ENCODE assay signal across 24 cellular contexts in genomic region chr11:117821431-117821830, GRCh38. TPM values are rescaled to one million over a fixed set of nuclear protein-coding genes. Genes with fewer than 3 reads are reported as not detected.
A peak's percentile ranks its signal among the peaks of the same experiment; 100 is the strongest.
DNase-seq lines count a peak whose midpoint lies in the region; ATAC-seq, FAIRE-seq and TF ChIP-seq lines count a peak whose summit lies in the region.
"Had no signal": no experiment of that assay in that cellular context is flagged by ENCODE, and none has a peak within 500 bp of the region (broad histone marks: within the 10 kb centered on the region; RNA-seq: fewer than 3 reads in every experiment).

No MANE protein-coding gene starts in this region.

- no peaks in the 10 kb centered on the region for H3K79me2 ChIP-seq in H1 (ENCODE audit: control insufficient read depth in 1 of 2, insufficient read depth in 2 of 2, low read length in 2 of 2)

- no peaks in the 10 kb centered on the region; the same call in 1 of the 2 replicates for H3K23me2 ChIP-seq in H1 (ENCODE audit: low read depth, low read length)

- H2BK15ac ChIP-seq in H1 (ENCODE audit: low read length) = peak overlapping the region; percentile 72; the same call in 1 of the 2 replicates

- no peak overlapping the region for H3K14ac ChIP-seq in H1 (ENCODE audit: insufficient read length)

- H3K36me3 ChIP-seq in BLaER1 treated with 17β-estradiol and CSF1 and Interleukin-3, amounts not matched to agents 10 nM and 100 nM = no peaks in the 10 kb centered on the region
- H3K36me3 ChIP-seq in RWPE2 (ENCODE audit: low read depth) (no peaks in the 10 kb centered on the region), H1 (ENCODE audit: control insufficient read depth in 2 of 4, insufficient read depth in 4 of 4, low read length in 3 of 4) (no peaks in the 10 kb centered on the region), sigmoid colon (no peaks in the 10 kb centered on the region), Caco-2 (ENCODE audit: control insufficient read depth, insufficient read depth, low read length) (no peaks in the 10 kb centered on the region)
- H3K36me3 ChIP-seq: adrenal gland, stomach, vagina had no signal

- H2BK120ac ChIP-seq in H1 (replicated peaks; ENCODE audit: low read depth, low read length) = no peak overlapping the region

- H4K8ac ChIP-seq in H1 (ENCODE audit: extremely low read depth, insufficient read depth, low read length) = no peak overlapping the region

- no peaks in the 10 kb centered on the region for H3K27me3 Mint-ChIP-seq in Caco-2 (ENCODE audit: insufficient read depth, unreplicated experiment)

- H2BK20ac ChIP-seq in H1 (ENCODE audit: low read length) = no peak overlapping the region

- no peaks in the 10 kb centered on the region for H4K20me1 ChIP-seq in BLaER1 treated with 17β-estradiol and CSF1 and Interleukin-3, amounts not matched to agents 10 nM and 100 nM
- H4K20me1 ChIP-seq in H1 (replicated peaks in 1 of 2; ENCODE audit: control insufficient read depth in 1 of 2, insufficient read depth in 2 of 2, low read length in 2 of 2) = no peaks in the 10 kb centered on the region

- H3K4me3 ChIP-seq in BLaER1 treated with 17β-estradiol and CSF1 and Interleukin-3, amounts not matched to agents 10 nM and 100 nM = no peak overlapping the region
- H3K4me3 ChIP-seq in RWPE2 (ENCODE audit: severe bottlenecking) (no peak overlapping the region), H1 (ENCODE audit: extremely low read depth in 1 of 4, insufficient read depth in 2 of 4, low read depth in 3 of 4, low read length in 4 of 4) (no peak overlapping the region), sigmoid colon (no peak overlapping the region), Caco-2 (ENCODE audit: low read depth, low read length) (no peak overlapping the region)
- H3K4me3 ChIP-seq: adrenal gland, skin epidermis, stomach, vagina had no signal

- peaks cover 5% of the 10 kb centered on the region for H3K36me3 Mint-ChIP-seq in Caco-2 (ENCODE audit: insufficient read depth, unreplicated experiment)
- H3K36me3 Mint-ChIP-seq: brain; natural killer cell treated with Interleukin-12 subunit alpha and Interleukin-12 subunit beta and Interleukin-15 and Interleukin-18, amount 100 ng/mL, for 72 hours had no signal

- H3K27me3 ChIP-seq in BLaER1 treated with 17β-estradiol and CSF1 and Interleukin-3, amounts not matched to agents 10 nM and 100 nM = no peaks in the 10 kb centered on the region
- no peaks in the 10 kb centered on the region for H3K27me3 ChIP-seq in RWPE2 (ENCODE audit: insufficient read depth, poor library complexity, severe bottlenecking)
- no peaks in the 10 kb centered on the region; a peak in 1 of 7 replicates for H3K27me3 ChIP-seq in H1 (replicated peaks in 1 of 4; ENCODE audit: control insufficient read depth in 3 of 4, extremely low read depth in 1 of 4, insufficient read depth in 3 of 4, low read length in 3 of 4)
- H3K27me3 ChIP-seq in sigmoid colon = no peaks in the 10 kb centered on the region
- no peaks in the 10 kb centered on the region for H3K27me3 ChIP-seq in Caco-2 (replicated peaks; ENCODE audit: control insufficient read depth, insufficient read depth, low read length)
- H3K27me3 ChIP-seq: adrenal gland, vagina had no signal

- TF ChIP-seq CTCF in RWPE2 (IDR thresholded peaks at IDR 0.05; ENCODE audit: poor library complexity, severe bottlenecking) (no peak), H1 (IDR thresholded peaks at IDR 0.05; ENCODE audit: control extremely low read depth in 1 of 3, insufficient read depth in 1 of 3, low read depth in 1 of 3, low read length in 3 of 3) (no peak), sigmoid colon (IDR thresholded peaks at IDR 0.05) (no peak), Caco-2 (IDR thresholded peaks at IDR 0.05; ENCODE audit: insufficient read depth in 1 of 2, low read depth in 1 of 2, low read length in 1 of 2, severe bottlenecking in 1 of 2, unreplicated experiment in 1 of 2) (no peak)

- BruUV-seq in Caco-2 (replicated peaks; lab: Mats Ljungman, UMichigan) = no TSS peak

- no peak overlapping the region for H2AFZ ChIP-seq in H1 (ENCODE audit: low read length)

- TF ChIP-seq RAD21 in H1 (IDR thresholded peaks at IDR 0.05 in 1 of 2, conservative IDR thresholded peaks at IDR 0.05 in 1 of 2; ENCODE audit: low read depth in 2 of 2, low read length in 2 of 2) = no peak

- TF ChIP-seq POLR2A in H1 (IDR thresholded peaks at IDR 0.05; ENCODE audit: control extremely low read depth in 1 of 2, low read depth in 2 of 2, low read length in 2 of 2) (no peak), sigmoid colon (IDR thresholded peaks at IDR 0.05) (no peak)

- no peak overlapping the region for H3K27ac Mint-ChIP-seq in Caco-2 (ENCODE audit: unreplicated experiment)
- H3K27ac Mint-ChIP-seq: H9 had no signal

- FAIRE-seq in H1 (lab: Jason Lieb, UNC) = no peak
- FAIRE-seq: frontal cortex, RCC 7860 had no signal

- DNase-seq in RWPE2 (ENCODE audit: low spot score) (peak; percentile 31), H1 (ENCODE audit: low read depth in 1 of 2, low spot score in 2 of 2) (no peak), sigmoid colon (peak; percentile 60), hypothalamus (lab: John Stamatoyannopoulos, UW) (no peak), Caco-2 (no peak)
- DNase-seq: activated CD4-positive, alpha-beta T cell treated with anti-CD3 and anti-CD28 coated beads for 1 hour; cerebellar nuclear complex; DMS153; IMR-90; NCI-H748 treated with DMSO at 0.1 percent for 48 hours; SIG-M5 had no signal

- H3K9ac ChIP-seq in BLaER1 treated with 17β-estradiol and CSF1 and Interleukin-3, amounts not matched to agents 10 nM and 100 nM = 0 out of 22 replicates have a peak overlapping the region, but pooled peaks of 2 of the 11 experiments have one; percentile 4 to 81
- H3K9ac ChIP-seq in H1 (replicated peaks in 1 of 4; ENCODE audit: extremely low read depth in 1 of 4, low read depth in 3 of 4, low read length in 3 of 4) = no peak overlapping the region

- WGBS in H1 (ENCODE audit: extremely low coverage in 1 of 2, insufficient coverage in 1 of 2, insufficient read length in 1 of 2, insufficient replicate concordance in 2 of 2, low coverage in 1 of 2, low lambda C conversion rate in 2 of 2, missing lambda C conversion rate in 1 of 2), 2 experiments = 92% methylated on average over 12 of the region's 12 CpGs; no CpG with 5 or more reads in 1 of the 2 experiments
- WGBS in sigmoid colon, 2 donors = 85 to 86% methylated on average over 12 of the region's 12 CpGs

- H3K56ac ChIP-seq in H1 (replicated peaks; ENCODE audit: insufficient read length, low read depth, low read length) = no peak overlapping the region

- no peaks in the 10 kb centered on the region for H3K9me3 ChIP-seq in BLaER1 treated with 17β-estradiol and CSF1 and Interleukin-3, amounts not matched to agents 10 nM and 100 nM (replicated peaks in 1 of 11)
- H3K9me3 ChIP-seq in RWPE2 (ENCODE audit: severe bottlenecking) (no peaks in the 10 kb centered on the region), H1 (ENCODE audit: insufficient read depth in 2 of 2, low read depth in 1 of 2, low read length in 1 of 2) (no peaks in the 10 kb centered on the region), sigmoid colon (no peaks in the 10 kb centered on the region), Caco-2 (no peaks in the 10 kb centered on the region)
- H3K9me3 ChIP-seq: adrenal gland, stomach, vagina had no signal

- peak overlapping the region; percentile 21; the same call in 1 of the 2 replicates for H2BK5ac ChIP-seq in H1 (ENCODE audit: low read depth, low read length)

- CTCF ChIA-PET in H1 (lab: Charles Lee; ENCODE audit: partially characterized antibody) (interaction anchor here (0.7 to 9.7 kb wide), 24 partner anchors 10 to 518 kb away, joined by 3 to 163 read pairs (median 5); no protein-coding TSS in a partner anchor), Caco-2 (lab: Charles Lee) (interaction anchor here (0.6 to 6.4 kb wide), 3 partner anchors 125 to 135 kb away, joined by 5 to 107 read pairs (median 39); no protein-coding TSS in a partner anchor)

- intact Hi-C loops in sigmoid colon (cut with DNase I) (no loop called here), Caco-2 (cut with micrococcal nuclease; ENCODE audit: unreplicated experiment) (no loop called here)

- 0 out of 22 replicates have a peak overlapping the region, but pooled peaks of 1 of the 11 experiments have one; percentile 87 for H3K27ac ChIP-seq in BLaER1 treated with 17β-estradiol and CSF1 and Interleukin-3, amounts not matched to agents 10 nM and 100 nM
- H3K27ac ChIP-seq in RWPE2 (ENCODE audit: poor library complexity, severe bottlenecking) (no peak overlapping the region), H1 (ENCODE audit: low read depth, low read length) (no peak overlapping the region), sigmoid colon (no peak overlapping the region)
- H3K27ac ChIP-seq: adrenal gland, skin epidermis, vagina had no signal

- POLR2A ChIA-PET in H1 (lab: Charles Lee; ENCODE audit: partially characterized antibody) = no interaction called here
- POLR2A ChIA-PET in Caco-2 (lab: Charles Lee) = interaction anchor here (0.6 kb wide), 1 partner anchor 1527 kb away, joined by 6 read pairs; no protein-coding TSS in a partner anchor

- H3K4me2 ChIP-seq in BLaER1 treated with 17β-estradiol and CSF1 and Interleukin-3, amounts not matched to agents 10 nM and 100 nM = peak overlapping the region in 9 of 11 experiments; percentile 91 to 98 (median 93); a peak in 15 of 22 replicates
- H3K4me2 ChIP-seq in H1 (ENCODE audit: insufficient read depth in 1 of 2, low read depth in 2 of 2, low read length in 2 of 2) = no peak overlapping the region

- no peak overlapping the region for H3K18ac ChIP-seq in H1 (ENCODE audit: extremely low read depth, low read length)

- ATAC-seq in RWPE2 (ENCODE audit: low read depth) (no peak), HG03457 (IDR thresholded peaks at IDR 0.05; ENCODE audit: unreplicated experiment) (no peak)
- ATAC-seq: natural killer cell treated with Interleukin-12 subunit alpha and Interleukin-12 subunit beta and Interleukin-15 and Interleukin-18, amount 100 ng/mL, for 72 hours had no signal

- no peak overlapping the region for H3K23ac ChIP-seq in H1 (ENCODE audit: insufficient read length)

- no peak overlapping the region for H4K5ac ChIP-seq in H1 (ENCODE audit: insufficient read length, low read depth, low read length)

- H3K79me1 ChIP-seq in H1 (ENCODE audit: low read depth, low read length) = no peaks in the 10 kb centered on the region

- no peak overlapping the region for H2AK5ac ChIP-seq in H1 (ENCODE audit: low read depth, low read length)

- H3K9me3 Mint-ChIP-seq in Caco-2 (ENCODE audit: unreplicated experiment) = no peaks in the 10 kb centered on the region
- H3K9me3 Mint-ChIP-seq: brain; H9; natural killer cell treated with Interleukin-12 subunit alpha and Interleukin-12 subunit beta and Interleukin-15 and Interleukin-18, amount 100 ng/mL, for 72 hours had no signal

- no peak overlapping the region for H3K4ac ChIP-seq in H1 (replicated peaks; ENCODE audit: insufficient read length, low read depth, low read length)

- TF ChIP-seq EP300 in H1 (IDR thresholded peaks at IDR 0.05; ENCODE audit: borderline replicate concordance in 1 of 2, low read depth in 2 of 2, low read length in 2 of 2) (no peak), sigmoid colon (IDR thresholded peaks at IDR 0.05) (no peak)

- H3K4me1 Mint-ChIP-seq in Caco-2 (ENCODE audit: low read depth, unreplicated experiment) = peaks cover 9% of the 10 kb centered on the region

- peak overlapping the region; percentile 23 for H4K91ac ChIP-seq in H1 (replicated peaks; ENCODE audit: insufficient read length, low read length)

- no peak overlapping the region for H3K4me3 Mint-ChIP-seq in Caco-2 (ENCODE audit: unreplicated experiment)
- H3K4me3 Mint-ChIP-seq: brain; H9; natural killer cell treated with Interleukin-12 subunit alpha and Interleukin-12 subunit beta and Interleukin-15 and Interleukin-18, amount 100 ng/mL, for 72 hours had no signal

- H2BK12ac ChIP-seq in H1 (ENCODE audit: low read depth, low read length) = peak overlapping the region; percentile 50; the same call in 1 of the 2 replicates

- H3K4me1 ChIP-seq in BLaER1 treated with 17β-estradiol and CSF1 and Interleukin-3, amounts not matched to agents 10 nM and 100 nM = peaks cover 82 to 97% (median 93%) of the 10 kb centered on the region in 10 experiments
- H3K4me1 ChIP-seq in RWPE2 (ENCODE audit: insufficient read depth, poor library complexity, severe bottlenecking) = peaks cover 5% of the 10 kb centered on the region
- peaks cover 0 to 39% (median 24%) of the 10 kb centered on the region in 4 experiments; a peak in 6 of 7 replicates for H3K4me1 ChIP-seq in H1 (replicated peaks in 1 of 4; ENCODE audit: control insufficient read depth in 3 of 4, insufficient read depth in 4 of 4, low read length in 3 of 4)
- H3K4me1 ChIP-seq in sigmoid colon = peaks cover 0 to 46% (median 32%) of the 10 kb centered on the region in 4 donors
- peaks cover 28% of the 10 kb centered on the region for H3K4me1 ChIP-seq in Caco-2

RNA-seq across cellular contexts. Expression of gene FXYD2, which starts 3.1 kb away (rescaled TPM):
- 0.99 and 1.1 TPM in 2 replicates for total RNA-seq in H1 (2021; fragmentation: NEBNext Ultra II Directional; extraction: Animal tissue kit (Norgen Biotek cat#: 25700))
- 0.89 and 1.6 TPM in 2 replicates for polyA plus RNA-seq in H1 (2011; rRNA removed)
- polyA plus RNA-seq in H1 (2011; cell fraction: cytosol; rRNA removed) = 1.2 TPM
- 3.1 TPM for polyA plus RNA-seq in H1 (2011; cell fraction: nucleus; rRNA removed)
- polyA plus RNA-seq in H1 (2012, experiment 1 of 2) = 0.84 to 1.1 TPM (median 0.98 TPM) in 4 replicates
- polyA plus RNA-seq in H1 (2012, experiment 2 of 2) = 0.21 TPM
- polyA plus RNA-seq in H1 (2013, experiment 1 of 2) = 2.0 TPM
- polyA plus RNA-seq in H1 (2013, experiment 2 of 2) = 1.2 TPM
- 0.95 and 1.7 TPM in 2 replicates for polyA minus RNA-seq in H1 (2011; rRNA and poly(A)+ RNA removed)
- 0.59 TPM for polyA minus RNA-seq in H1 (2011; cell fraction: cytosol; rRNA and poly(A)+ RNA removed)
- polyA minus RNA-seq in H1 (2011; cell fraction: nucleus; rRNA and poly(A)+ RNA removed) = 4.4 TPM
- total RNA-seq in sigmoid colon = 1 to 10 TPM; 3.2 to 6.6 (median 4.4) TPM
- 1 to 10 TPM in 2 of 3 donors, not detected in 1; 3.6 to 4.2 TPM for polyA plus RNA-seq in sigmoid colon
- 0.48 TPM in 1 of 2 replicates, not detected in the other for total RNA-seq in Caco-2 (2022)
- total RNA-seq: IMR-90 had no signal
- polyA plus RNA-seq: AG04450, BJ had no signal

RNA-seq across cellular contexts. Expression of gene DSCAML1, which starts 24.4 kb away (rescaled TPM):
- 0.19 and 0.27 TPM in 2 replicates for total RNA-seq in H1 (2021; fragmentation: NEBNext Ultra II Directional; extraction: Animal tissue kit (Norgen Biotek cat#: 25700))
- polyA plus RNA-seq in H1 (2011; rRNA removed) (0.24 and 0.25 TPM in 2 replicates), sigmoid colon (1 to 10 TPM in 1 of 3 donors, under 1 TPM in 2; under 0.01 to 1.2 (median 0.23) TPM)
- polyA plus RNA-seq in H1 (2011; cell fraction: cytosol; rRNA removed) = 0.16 TPM
- polyA plus RNA-seq in H1 (2011; cell fraction: nucleus; rRNA removed) = 0.39 TPM
- 0.08 to 0.35 TPM (median 0.18 TPM) in 4 replicates for polyA plus RNA-seq in H1 (2012, experiment 1 of 2)
- polyA plus RNA-seq in H1 (2012, experiment 2 of 2) = 0.04 TPM
- polyA plus RNA-seq in H1 (2013, experiment 1 of 2) = 0.10 TPM
- 0.22 TPM for polyA plus RNA-seq in H1 (2013, experiment 2 of 2)
- 0.10 and 0.54 TPM in 2 replicates for polyA minus RNA-seq in H1 (2011; rRNA and poly(A)+ RNA removed)
- not detected for polyA minus RNA-seq in H1 (2011; cell fraction: cytosol; rRNA and poly(A)+ RNA removed)
- polyA minus RNA-seq in H1 (2011; cell fraction: nucleus; rRNA and poly(A)+ RNA removed) = 3.2 TPM
- total RNA-seq in sigmoid colon (1 to 10 TPM; 1.1 to 7.5 (median 2.2) TPM), Caco-2 (2022) (not detected in 2 replicates)
- total RNA-seq: IMR-90 had no signal
- polyA plus RNA-seq: AG04450, BJ, IMR-90 had no signal

RNA-seq across cellular contexts. Expression of gene FXYD6, which starts 55.0 kb away (rescaled TPM):
- total RNA-seq in H1 (2021; fragmentation: NEBNext Ultra II Directional; extraction: Animal tissue kit (Norgen Biotek cat#: 25700)) = 44.6 and 50.0 TPM in 2 replicates
- polyA plus RNA-seq in H1 (2011; rRNA removed) = 117 and 151 TPM in 2 replicates
- polyA plus RNA-seq in H1 (2011; cell fraction: cytosol; rRNA removed) = 117 TPM
- polyA plus RNA-seq in H1 (2011; cell fraction: nucleus; rRNA removed) = 137 TPM
- polyA plus RNA-seq in H1 (2012, experiment 1 of 2) = 45.7 to 68.5 TPM (median 67.3 TPM) in 4 replicates
- polyA plus RNA-seq in H1 (2012, experiment 2 of 2) = 67.1 TPM
- polyA plus RNA-seq in H1 (2013, experiment 1 of 2) = 51.8 TPM
- polyA plus RNA-seq in H1 (2013, experiment 2 of 2) = 57.8 TPM
- polyA minus RNA-seq in H1 (2011; rRNA and poly(A)+ RNA removed) = 64.2 and 70.4 TPM in 2 replicates
- 17.0 TPM for polyA minus RNA-seq in H1 (2011; cell fraction: cytosol; rRNA and poly(A)+ RNA removed)
- 34.0 TPM for polyA minus RNA-seq in H1 (2011; cell fraction: nucleus; rRNA and poly(A)+ RNA removed)
- total RNA-seq in sigmoid colon = 100 to 1,000 TPM; 243 to 305 (median 271) TPM
- 10 to 100 TPM; 12.3 to 46.4 (median 31.2) TPM for polyA plus RNA-seq in sigmoid colon
- total RNA-seq in Caco-2 (2022) = 0.86 and 1.0 TPM in 2 replicates
- total RNA-seq: IMR-90; natural killer cell treated with Interleukin-12 subunit alpha and Interleukin-12 subunit beta and Interleukin-15 and Interleukin-18, amount 100 ng/mL, for 72 hours had no signal
- polyA plus RNA-seq: BJ had no signal

Comparison
In these comparisons a context has a peak if more than half of its experiments do, and no peak if none do; other contexts are left out.
1. H3K4me2 ChIP-seq: peak in BLaER1 treated with 17β-estradiol and CSF1 and Interleukin-3, amounts not matched to agents 10 nM and 100 nM (9 of 11); none in H1 (0 of 2).
2. DNase-seq: peak in RWPE2 (single experiment) and sigmoid colon (single experiment); none in H1 (0 of 2), hypothalamus (0 of 51) and Caco-2 (0 of 2).
3. RNA of gene FXYD6, which starts 55.0 kb away (total RNA-seq): 243 to 305 TPM in sigmoid colon and 44.6 to 50.0 TPM in H1; 0.86 to 1.0 TPM in Caco-2; every median in the first group is over 10 times any median in the second.